ENCODE assay signal across 10 cellular contexts in the genomic region with DNA sequence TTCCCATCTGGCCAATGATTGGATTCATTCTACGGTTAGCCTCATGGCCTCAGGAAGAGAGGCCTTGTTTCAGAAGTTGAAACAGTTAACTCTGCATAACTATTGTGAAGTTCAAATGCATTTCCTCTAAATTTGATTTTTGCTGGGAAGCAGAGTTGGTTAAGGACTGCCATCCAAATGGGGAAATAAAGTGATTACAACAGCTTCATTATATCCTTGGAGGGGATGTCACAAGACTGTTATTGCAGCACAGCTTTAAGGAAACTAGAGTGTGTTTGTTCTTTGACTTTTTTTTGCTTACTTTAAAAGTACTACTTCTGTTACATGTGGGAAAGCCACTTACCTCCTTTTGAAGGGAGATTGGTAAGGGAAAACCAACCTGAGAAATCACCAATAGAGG.
DNase-seq lines count a peak whose midpoint lies in the region; ATAC-seq and TF ChIP-seq lines count a peak whose summit lies in the region.
"Had no signal": no experiment of that assay in that cellular context is flagged by ENCODE, and none has a peak within 500 bp of the region (broad histone marks: within the 10 kb centered on the region; RNA-seq: fewer than 3 reads in every experiment).

No MANE protein-coding gene starts in this region.

- no peak overlapping the region for H2BK120ac ChIP-seq in neuronal stem cell (ENCODE audit: low read depth, low read length)

- no peaks in the 10 kb centered on the region for H3K9me3 Mint-ChIP-seq in activated T-helper 17 cell treated with anti-CD3 and anti-CD28 coated beads, Interleukin-2, amount 50 U/mL, for 72 hours
- H3K9me3 Mint-ChIP-seq: activated naive CD4-positive, alpha-beta T cell treated with anti-CD3 and anti-CD28 coated beads for 36 hours had no signal

- H3K9ac ChIP-seq in neuronal stem cell (ENCODE audit: low read depth, low read length, poor library complexity), result no peak overlapping the region

- no peak overlapping the region for H2AFZ ChIP-seq in neuronal stem cell (ENCODE audit: low read length)

- ATAC-seq in activated T-helper 17 cell treated with anti-CD3 and anti-CD28 coated beads, Interleukin-2, amount 50 U/mL, for 72 hours (replicated peaks), result no peak
- ATAC-seq in HG02678 (IDR thresholded peaks at IDR 0.05; ENCODE audit: unreplicated experiment), result no peak
- ATAC-seq in GM18861 (IDR thresholded peaks at IDR 0.05; ENCODE audit: unreplicated experiment), result no peak

- no peak overlapping the region for H4K8ac ChIP-seq in neuronal stem cell (ENCODE audit: low read depth, low read length)

- no peaks in the 10 kb centered on the region for H3K27me3 Mint-ChIP-seq in activated T-helper 17 cell treated with anti-CD3 and anti-CD28 coated beads, Interleukin-2, amount 50 U/mL, for 72 hours

- H3K14ac ChIP-seq in neuronal stem cell (ENCODE audit: low read length), result no peak overlapping the region

- H3K4me3 Mint-ChIP-seq in activated T-helper 17 cell treated with anti-CD3 and anti-CD28 coated beads, Interleukin-2, amount 50 U/mL, for 72 hours, result no peak overlapping the region
- H3K4me3 Mint-ChIP-seq: activated naive CD4-positive, alpha-beta T cell treated with anti-CD3 and anti-CD28 coated beads for 36 hours had no signal

- no peak overlapping the region for H2AK5ac ChIP-seq in neuronal stem cell (ENCODE audit: low read depth, low read length)

- H2BK15ac ChIP-seq in neuronal stem cell (ENCODE audit: low read length), result no peak overlapping the region

- 63 to 73% (median 69%) methylated on average over 1 of the region's 1 CpG for WGBS in ovary, 3 donors
- WGBS in neuronal stem cell (ENCODE audit: extremely low coverage in 2 of 2, insufficient read length in 2 of 2, insufficient replicate concordance in 1 of 2), 2 donors, result no CpG with 5 or more reads among the region's 1 CpG

- H3K23ac ChIP-seq in neuronal stem cell (ENCODE audit: low read depth, low read length, poor library complexity), result no peak overlapping the region

- intact Hi-C loops in ovary (cut with DNase I), result no loop called here

- no peak overlapping the region for H3K18ac ChIP-seq in neuronal stem cell (ENCODE audit: low read length)

- H3K27me3 ChIP-seq in ovary (no peaks in the 10 kb centered on the region), neuronal stem cell (ENCODE audit: control insufficient read depth in 3 of 3, insufficient read depth in 3 of 3, low read depth in 1 of 3, low read length in 3 of 3) (no peaks in the 10 kb centered on the region)
- H3K27me3 ChIP-seq: BE2C had no signal

- TF ChIP-seq EP300 in ovary (IDR thresholded peaks at IDR 0.05), result peak; percentile 57

- H3K4ac ChIP-seq in neuronal stem cell (ENCODE audit: low read length), result no peak overlapping the region

- no peak overlapping the region for H3K27ac Mint-ChIP-seq in activated T-helper 17 cell treated with anti-CD3 and anti-CD28 coated beads, Interleukin-2, amount 50 U/mL, for 72 hours
- H3K27ac Mint-ChIP-seq: activated naive CD4-positive, alpha-beta T cell treated with anti-CD3 and anti-CD28 coated beads for 36 hours had no signal

- H3K79me1 ChIP-seq in neuronal stem cell (ENCODE audit: low read depth, low read length), result no peaks in the 10 kb centered on the region

- DNase-seq in AG20443 (ENCODE audit: low spot score), result peak; percentile 16
- peak; percentile 65 for DNase-seq in NOMO-1 treated with dmso at 0.1 percent for 144 hours (lab: John Stamatoyannopoulos, UW; ENCODE audit: unreplicated experiment)
- DNase-seq in fibroblast of peridontal ligament (ENCODE audit: extremely low read depth), result peak; percentile 78
- DNase-seq in ovary, result no peak
- no peak for DNase-seq in neuronal stem cell (ENCODE audit: low spot score)
- DNase-seq: activated naive CD4-positive, alpha-beta T cell treated with anti-CD3 and anti-CD28 coated beads for 36 hours; BE2C had no signal

- no peak overlapping the region for H4K91ac ChIP-seq in neuronal stem cell (ENCODE audit: low read depth, low read length, poor library complexity)

- no peaks in the 10 kb centered on the region for H3K9me3 ChIP-seq in ovary
- H3K9me3 ChIP-seq in neuronal stem cell (replicated peaks in 1 of 2; ENCODE audit: control insufficient read depth in 2 of 2, insufficient read depth in 1 of 2, low read depth in 1 of 2, low read length in 2 of 2), result no peaks in the 10 kb centered on the region
- H3K9me3 ChIP-seq: BE2C had no signal

- H2BK5ac ChIP-seq in neuronal stem cell (ENCODE audit: low read length), result no peak overlapping the region

- H3K36me3 ChIP-seq in ovary (no peaks in the 10 kb centered on the region), neuronal stem cell (replicated peaks in 1 of 2; ENCODE audit: control insufficient read depth in 2 of 2, insufficient read depth in 2 of 2, low read length in 2 of 2) (peaks cover 4 to 34% of the 10 kb centered on the region in 2 donors)

- peaks cover 55% of the 10 kb centered on the region for H3K4me1 Mint-ChIP-seq in activated T-helper 17 cell treated with anti-CD3 and anti-CD28 coated beads, Interleukin-2, amount 50 U/mL, for 72 hours

- TF ChIP-seq CTCF in ovary (IDR thresholded peaks at IDR 0.05), result no peak

- no peak overlapping the region for H3K4me2 ChIP-seq in neuronal stem cell (ENCODE audit: insufficient read depth, low read length, poor library complexity, severe bottlenecking)

- H3K27ac ChIP-seq in ovary (no peak overlapping the region), neuronal stem cell (replicated peaks; ENCODE audit: low read length) (no peak overlapping the region)

- no peak overlapping the region for H2BK12ac ChIP-seq in neuronal stem cell (ENCODE audit: low read length)

- H3K4me1 ChIP-seq in ovary (ENCODE audit: insufficient read depth), result no peaks in the 10 kb centered on the region
- H3K4me1 ChIP-seq in neuronal stem cell (ENCODE audit: control insufficient read depth in 2 of 2, insufficient read depth in 1 of 2, low read depth in 1 of 2, low read length in 2 of 2), result peaks cover 0 to 6% of the 10 kb centered on the region in 2 donors
- H3K4me1 ChIP-seq: BE2C had no signal

- H3K4me3 ChIP-seq in ovary (no peak overlapping the region), neuronal stem cell (ENCODE audit: low read length in 2 of 2) (no peak overlapping the region)

- no peak for TF ChIP-seq POLR2A in ovary (IDR thresholded peaks at IDR 0.05)

- peaks cover 42% of the 10 kb centered on the region for H3K36me3 Mint-ChIP-seq in activated T-helper 17 cell treated with anti-CD3 and anti-CD28 coated beads, Interleukin-2, amount 50 U/mL, for 72 hours (ENCODE audit: low read depth)

Comparison
In these comparisons a context has a peak if more than half of its experiments do, and no peak if none do; other contexts are left out.
1. DNase-seq: peak in AG20443 (single experiment), NOMO-1 treated with dmso at 0.1 percent for 144 hours (single experiment) and fibroblast of peridontal ligament (single experiment); none in ovary (0 of 5) and neuronal stem cell (single experiment).